In genomic region chr14:86672071-86672470, GRCh38 we compare ENCODE assay signal across 15 cellular contexts.
DNase-seq lines count a peak whose midpoint lies in the region; ATAC-seq and TF ChIP-seq lines count a peak whose summit lies in the region.
"Had no signal": no experiment of that assay in that cellular context is flagged by ENCODE, and none has a peak within 500 bp of the region (broad histone marks: within the 10 kb centered on the region; RNA-seq: fewer than 3 reads in every experiment).

No MANE protein-coding gene starts in this region.

- in situ Hi-C loops in transverse colon (cut with MboI; ENCODE audit: low pct_ligation_motif_present in 1 of 4, low pct_unique_long_range_greater_than_20kb in 1 of 4, low sequenced_read_pairs in 3 of 4), result no loop called here

- 90 to 93% methylated on average over 2 of the region's 2 CpGs for WGBS in transverse colon (ENCODE audit: low coverage in 1 of 2), 2 donors

- CTCF ChIA-PET in MCF 10A (lab: Yijun Ruan, JAX), result no interaction called here

- no peaks in the 10 kb centered on the region for H3K27me3 Mint-ChIP-seq in MCF 10A (ENCODE audit: insufficient read depth, unreplicated experiment)
- H3K27me3 Mint-ChIP-seq: CD4-positive, alpha-beta memory T cell had no signal

- BruUV-seq in MCF 10A (replicated peaks; lab: Mats Ljungman, UMichigan), result no TSS peak

- peak overlapping the region; percentile 87 for H3K27ac Mint-ChIP-seq in MCF 10A (ENCODE audit: low read depth, unreplicated experiment)
- H3K27ac Mint-ChIP-seq: CD4-positive, alpha-beta memory T cell; H9 had no signal

- TF ChIP-seq POLR2A in breast epithelium (IDR thresholded peaks at IDR 0.05) (no peak), transverse colon (IDR thresholded peaks at IDR 0.05) (no peak)

- ATAC-seq in foreskin keratinocyte (peak; percentile 19), HG02763 (IDR thresholded peaks at IDR 0.05; ENCODE audit: unreplicated experiment) (no peak), left cardiac atrium (no peak)
- ATAC-seq: A549 had no signal

- H3K27ac ChIP-seq in breast epithelium (no peak overlapping the region), foreskin keratinocyte (no peak overlapping the region), transverse colon (no peak overlapping the region)
- H3K27ac ChIP-seq: A549, C4-2B had no signal

- TF ChIP-seq CTCF in MCF 10A (IDR thresholded peaks at IDR 0.05; ENCODE audit: unreplicated experiment), result no peak
- TF ChIP-seq CTCF in breast epithelium (IDR thresholded peaks at IDR 0.05), result no peak
- no peak for TF ChIP-seq CTCF in foreskin keratinocyte (conservative IDR thresholded peaks at IDR 0.05)
- TF ChIP-seq CTCF in transverse colon (IDR thresholded peaks at IDR 0.05), result no peak

- POLR2A ChIA-PET in MCF 10A (lab: Yijun Ruan, JAX), result interaction anchor here (1.0 kb wide), 1 partner anchor 147 kb away, joined by 3 read pairs; no protein-coding TSS in a partner anchor

- H3K36me3 Mint-ChIP-seq in MCF 10A (ENCODE audit: insufficient read depth, unreplicated experiment), result no peaks in the 10 kb centered on the region
- H3K36me3 Mint-ChIP-seq: CD4-positive, alpha-beta memory T cell had no signal

- DNase-seq in MCF 10A (ENCODE audit: unreplicated experiment) (peak; percentile 33), breast epithelium (ENCODE audit: low spot score in 2 of 2) (no peak), NCI-H69 (lab: John Stamatoyannopoulos, UW) (peak; percentile 29), foreskin keratinocyte (peak in 1 of 2 donors; percentile 54), transverse colon (no peak), left cardiac atrium (no peak)
- DNase-seq: BE2C; CD4-positive, alpha-beta memory T cell; DND-41; GDM1; GOT3; H9 had no signal

- peaks cover 14% of the 10 kb centered on the region for H3K4me1 Mint-ChIP-seq in MCF 10A (ENCODE audit: insufficient read depth, unreplicated experiment)

- H3K4me3 ChIP-seq in breast epithelium (no peak overlapping the region), transverse colon (no peak overlapping the region)
- H3K4me3 ChIP-seq: A549 had no signal

- H3K4me1 ChIP-seq in breast epithelium (no peaks in the 10 kb centered on the region), foreskin keratinocyte (peaks cover 16% of the 10 kb centered on the region), transverse colon (no peaks in the 10 kb centered on the region)
- H3K4me1 ChIP-seq: A549, BE2C had no signal

- no peak for TF ChIP-seq EP300 in transverse colon (IDR thresholded peaks at IDR 0.05; ENCODE audit: low read depth)

- intact Hi-C loops in MCF 10A (cut with micrococcal nuclease) (no loop called here), breast epithelium (cut with DNase I; ENCODE audit: low total_unique reads) (no loop called here), transverse colon (cut with DNase I; ENCODE audit: low total_unique reads) (no loop called here), left cardiac atrium (cut with DNase I) (no loop called here)

- H3K4me3 Mint-ChIP-seq in MCF 10A (ENCODE audit: unreplicated experiment), result no peak overlapping the region
- H3K4me3 Mint-ChIP-seq: CD4-positive, alpha-beta memory T cell; H9 had no signal

- H3K9me3 ChIP-seq in breast epithelium (no peaks in the 10 kb centered on the region), transverse colon (no peaks in the 10 kb centered on the region)
- H3K9me3 ChIP-seq: A549, BE2C had no signal

- H3K27me3 ChIP-seq in breast epithelium (no peaks in the 10 kb centered on the region), foreskin keratinocyte (no peaks in the 10 kb centered on the region), transverse colon (no peaks in the 10 kb centered on the region)
- H3K27me3 ChIP-seq: BE2C had no signal

- no peaks in the 10 kb centered on the region for H3K36me3 ChIP-seq in breast epithelium
- H3K36me3 ChIP-seq in transverse colon, result no peaks in the 10 kb centered on the region
- H3K36me3 ChIP-seq: BE2C had no signal

- peaks cover 7% of the 10 kb centered on the region for H3K9me3 Mint-ChIP-seq in MCF 10A (ENCODE audit: unreplicated experiment)
- H3K9me3 Mint-ChIP-seq: H9 had no signal

Comparison
In these comparisons a context has a peak if more than half of its experiments do, and no peak if none do; other contexts are left out.
1. DNase-seq: peak in MCF 10A (single experiment) and NCI-H69 (single experiment); none in breast epithelium (0 of 2), transverse colon (single experiment) and left cardiac atrium (single experiment).